ENCODE assay signal across 8 cellular contexts in the genomic region with DNA sequence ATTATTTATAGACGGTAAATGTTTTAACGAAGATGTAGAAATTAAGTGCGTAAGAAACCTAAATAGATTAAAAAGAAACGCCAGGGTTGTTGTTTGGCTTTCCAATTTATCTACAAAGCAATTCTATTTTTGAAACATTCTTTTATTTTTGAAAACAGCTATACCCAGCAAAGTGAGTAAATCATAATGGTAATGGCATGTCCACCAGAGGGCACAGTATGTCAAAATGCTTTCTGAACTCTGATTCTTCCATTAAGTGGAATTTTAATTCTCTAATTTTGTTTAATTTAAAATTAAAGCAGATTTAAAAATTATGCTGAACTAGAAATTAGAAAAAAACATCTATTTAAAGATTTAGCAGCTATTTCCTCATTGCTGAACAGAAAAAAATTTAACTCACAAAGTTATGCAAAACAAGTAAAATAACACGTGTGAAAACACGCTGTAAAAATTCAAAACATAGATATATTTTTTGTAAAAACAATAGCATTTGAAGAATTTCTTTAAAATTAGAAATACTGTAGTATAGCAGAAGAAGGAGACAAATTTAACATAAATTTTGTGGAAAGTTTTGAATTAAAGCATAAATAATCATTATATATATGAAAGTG. TPM values are rescaled to one million over a fixed set of nuclear protein-coding genes. Genes with fewer than 3 reads are reported as not detected.
A peak's percentile ranks its signal among the peaks of the same experiment; 100 is the strongest.
DNase-seq lines count a peak whose midpoint lies in the region; ATAC-seq and TF ChIP-seq lines count a peak whose summit lies in the region.

No MANE protein-coding gene starts in this region.

- H3K4me1 ChIP-seq in gastrocnemius medialis: no peaks in the 10 kb centered on the region

- no peaks in the 10 kb centered on the region for H3K9me3 ChIP-seq in gastrocnemius medialis

- no peak overlapping the region for H3K4me3 ChIP-seq in GM12865 (ENCODE audit: low read depth, low read length)
- H3K4me3 ChIP-seq in coronary artery: no peak overlapping the region
- no peak overlapping the region for H3K4me3 ChIP-seq in gastrocnemius medialis

- H3K27me3 ChIP-seq in gastrocnemius medialis: no peaks in the 10 kb centered on the region

- peak; percentile 53 for DNase-seq in GM12865 (ENCODE audit: low read depth)
- peak; percentile 35 for DNase-seq in NCI-H1105 treated with DMSO at 0.1 percent for 48 hours (lab: John Stamatoyannopoulos, UW)
- DNase-seq in coronary artery (ENCODE audit: low spot score): no peak
- DNase-seq in pons (ENCODE audit: low spot score): peak; percentile 43
- no peak for DNase-seq in gastrocnemius medialis
- no peak for DNase-seq in activated CD4-positive, alpha-beta T cell treated with anti-CD3 and anti-CD28 coated beads, Interleukin-2, amount 50 U/mL, for 1 hour

- ATAC-seq in GM19351 (IDR thresholded peaks at IDR 0.05; ENCODE audit: unreplicated experiment): no peak
- ATAC-seq in HG03095 (IDR thresholded peaks at IDR 0.05; ENCODE audit: unreplicated experiment): no peak
- no peak for ATAC-seq in gastrocnemius medialis

- in situ Hi-C loops in gastrocnemius medialis (cut with MboI; ENCODE audit: low sequenced_read_pairs in 4 of 4): no loop called here

- TF ChIP-seq POLR2A in gastrocnemius medialis (IDR thresholded peaks at IDR 0.05): no peak

- no peaks in the 10 kb centered on the region for H3K36me3 ChIP-seq in gastrocnemius medialis

- intact Hi-C loops in gastrocnemius medialis (cut with DNase I; ENCODE audit: low total_unique reads): loop anchor here (10.0 kb wide), 1 partner anchor 541 kb away; no protein-coding TSS in a partner anchor

- peak; percentile 36 for TF ChIP-seq CTCF in GM12865 (IDR thresholded peaks at IDR 0.05; ENCODE audit: insufficient read depth, low read depth, low read length, missing control alignments)
- TF ChIP-seq CTCF in coronary artery (IDR thresholded peaks at IDR 0.05): peak; percentile 27
- TF ChIP-seq CTCF in gastrocnemius medialis (IDR thresholded peaks at IDR 0.05 in 4 of 5, conservative IDR thresholded peaks at IDR 0.05 in 1 of 5): peak in 2 of 5 experiments; percentile 17 to 30

- H3K27ac ChIP-seq in coronary artery (no peak overlapping the region), gastrocnemius medialis (no peak overlapping the region)

RNA-seq across cellular contexts. Expression of a gene that starts 26.5 kb away (rescaled TPM):
- under 1 TPM in 2 of 4 donors, not detected in 2; 0.15 to 0.27 TPM for total RNA-seq in gastrocnemius medialis

Comparison
In these comparisons a context has a peak if more than half of its experiments do, and no peak if none do; other contexts are left out.
1. DNase-seq: peak in GM12865 (single experiment), NCI-H1105 treated with DMSO at 0.1 percent for 48 hours (single experiment) and pons (single experiment); none in coronary artery (single experiment), gastrocnemius medialis (0 of 2) and activated CD4-positive, alpha-beta T cell treated with anti-CD3 and anti-CD28 coated beads, Interleukin-2, amount 50 U/mL, for 1 hour (single experiment).